ENCODE assay signal across 9 cellular contexts in the genomic region with DNA sequence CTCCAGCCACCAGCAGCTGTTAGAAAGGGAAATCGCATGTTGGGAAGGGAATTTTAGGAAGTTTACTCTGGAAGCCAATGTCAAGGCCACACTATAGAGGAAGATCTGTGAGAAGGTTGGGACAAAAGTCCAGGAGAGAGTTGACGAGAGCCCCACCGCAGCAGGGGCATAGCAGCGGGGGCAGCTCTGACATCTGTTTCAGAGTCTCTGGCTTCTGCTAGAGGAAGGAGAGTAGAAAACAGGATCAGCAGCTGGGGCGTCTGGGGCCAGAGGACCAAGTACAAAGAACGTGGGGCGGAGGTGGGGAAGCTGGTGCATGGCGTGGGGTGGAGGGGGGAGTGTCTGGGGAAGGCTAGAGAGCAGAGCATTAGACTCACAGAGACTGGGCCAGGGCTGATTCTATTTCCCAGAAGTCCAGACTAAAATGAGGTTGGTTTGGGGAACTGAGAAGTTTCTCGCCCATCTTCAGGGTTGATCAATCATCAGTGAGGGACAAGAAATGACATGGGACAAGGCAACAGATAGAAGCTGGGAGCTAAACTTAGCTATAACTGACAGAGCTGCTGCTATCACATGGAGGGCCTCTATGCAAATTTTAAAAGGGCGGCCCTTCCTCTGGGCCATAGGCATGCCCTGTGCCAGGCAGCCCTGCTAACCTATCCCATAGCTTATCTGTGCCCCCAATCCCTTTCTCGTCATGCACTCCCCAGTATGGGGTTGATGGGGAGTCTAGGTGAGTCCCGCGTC. TPM values are rescaled to one million over a fixed set of nuclear protein-coding genes. Genes with fewer than 3 reads are reported as not detected.
DNase-seq lines count a peak whose midpoint lies in the region; ATAC-seq, FAIRE-seq and TF ChIP-seq lines count a peak whose summit lies in the region.
"Had no signal": no experiment of that assay in that cellular context is flagged by ENCODE, and none has a peak within 500 bp of the region (broad histone marks: within the 10 kb centered on the region; RNA-seq: fewer than 3 reads in every experiment).

No MANE protein-coding gene starts in this region.

- peak overlapping the region; percentile 97 for H3K4me3 Mint-ChIP-seq in T-helper 2 cell treated with Interferon-gamma antibody and Interleukin-4, amounts not matched to agents 5 μg/mL and 100 μg/mL, for 36 hours
- H3K4me3 Mint-ChIP-seq in GM23338 (peak overlapping the region; percentile 95), neural crest cell (peak overlapping the region; percentile 99)

- peak overlapping the region; percentile 97 for H3K4me2 ChIP-seq in GM23338

- H3K27ac Mint-ChIP-seq in T-helper 2 cell treated with Interferon-gamma antibody and Interleukin-4, amounts not matched to agents 5 μg/mL and 100 μg/mL, for 36 hours: peak overlapping the region; percentile 78
- H3K27ac Mint-ChIP-seq in GM23338: peak overlapping the region; percentile 96
- no peak overlapping the region for H3K27ac Mint-ChIP-seq in neural crest cell (ENCODE audit: unreplicated experiment)

- H3F3A ChIP-seq in GM23338 (replicated peaks; ENCODE audit: low read depth): peaks cover 20% of the 10 kb centered on the region

- H3K36me3 Mint-ChIP-seq in T-helper 2 cell treated with Interferon-gamma antibody and Interleukin-4, amounts not matched to agents 5 μg/mL and 100 μg/mL, for 36 hours (ENCODE audit: low read depth): peaks cover 15% of the 10 kb centered on the region
- peaks cover 14% of the 10 kb centered on the region; the same call in 2 of the 3 replicates for H3K36me3 Mint-ChIP-seq in GM23338 (ENCODE audit: low read depth)
- no peaks in the 10 kb centered on the region for H3K36me3 Mint-ChIP-seq in neural crest cell (ENCODE audit: low read depth)

- H3K27me3 Mint-ChIP-seq in T-helper 2 cell treated with Interferon-gamma antibody and Interleukin-4, amounts not matched to agents 5 μg/mL and 100 μg/mL, for 36 hours (ENCODE audit: low read depth): no peaks in the 10 kb centered on the region
- H3K27me3 Mint-ChIP-seq in GM23338 (ENCODE audit: insufficient read depth, low read depth, poor library complexity) (peaks cover 14% of the 10 kb centered on the region), neural crest cell (ENCODE audit: low read depth) (no peaks in the 10 kb centered on the region)

- H4K20me1 ChIP-seq in GM23338 (replicated peaks; ENCODE audit: insufficient read depth): no peaks in the 10 kb centered on the region; the same call in 1 of the 2 replicates

- H3K4me3 ChIP-seq in GM23338: peak overlapping the region; percentile 98
- peak overlapping the region; percentile 91 for H3K4me3 ChIP-seq in bronchial epithelial cell (ENCODE audit: low read depth, low read length)

- no peak for TF ChIP-seq CTCF in GM23338 (conservative IDR thresholded peaks at IDR 0.05; ENCODE audit: low read depth in 2 of 2)
- TF ChIP-seq CTCF in bronchial epithelial cell (IDR thresholded peaks at IDR 0.05; ENCODE audit: insufficient read depth, low read length, severe bottlenecking): no peak
- TF ChIP-seq CTCF in neural crest cell (conservative IDR thresholded peaks at IDR 0.05): no peak

- H2AFZ ChIP-seq in GM23338: peak overlapping the region; percentile 95

- H3K4me1 Mint-ChIP-seq in T-helper 2 cell treated with Interferon-gamma antibody and Interleukin-4, amounts not matched to agents 5 μg/mL and 100 μg/mL, for 36 hours (ENCODE audit: low read depth): peaks cover 9% of the 10 kb centered on the region
- H3K4me1 Mint-ChIP-seq in GM23338 (peaks cover 11% of the 10 kb centered on the region), neural crest cell (peaks cover 19% of the 10 kb centered on the region)

- no peak for FAIRE-seq in bronchial epithelial cell (lab: Jason Lieb, UNC)

- DNase-seq in T-helper 2 cell treated with Interferon-gamma antibody and Interleukin-4, amounts not matched to agents 5 μg/mL and 100 μg/mL, for 36 hours (ENCODE audit: low spot score): no peak
- DNase-seq in T-helper 2 cell: no peak
- DNase-seq in GM23338 (ENCODE audit: low spot score): peak; percentile 53
- peak; percentile 98 for DNase-seq in MV-4-11 (lab: John Stamatoyannopoulos, UW)
- no peak for DNase-seq in bronchial epithelial cell (ENCODE audit: low read depth)
- DNase-seq in neural crest cell (ENCODE audit: low read depth, low spot score): no peak
- DNase-seq in AG08395 (ENCODE audit: low spot score): no peak
- DNase-seq in SHP77 treated with DMSO at 0.1 percent for 48 hours (lab: John Stamatoyannopoulos, UW): no peak

- H3K27ac ChIP-seq in GM23338 (ENCODE audit: low read depth): peak overlapping the region; percentile 94

- H3K9me3 Mint-ChIP-seq in T-helper 2 cell treated with Interferon-gamma antibody and Interleukin-4, amounts not matched to agents 5 μg/mL and 100 μg/mL, for 36 hours: no peaks in the 10 kb centered on the region
- H3K9me3 Mint-ChIP-seq in GM23338 (no peaks in the 10 kb centered on the region; the same call in 1 of the 3 replicates), neural crest cell (no peaks in the 10 kb centered on the region)

- H3K36me3 ChIP-seq in GM23338 (ENCODE audit: insufficient read depth): 0 out of 2 replicates have a peak, but pooled peaks cover under 1% of the 10 kb centered on the region
- peaks cover 4% of the 10 kb centered on the region for H3K36me3 ChIP-seq in bronchial epithelial cell (ENCODE audit: control insufficient read depth, insufficient read depth, low read length)

- H3K79me2 ChIP-seq in GM23338 (replicated peaks; ENCODE audit: insufficient read depth): 0 out of 2 replicates have a peak, but pooled peaks cover 4% of the 10 kb centered on the region

- no peaks in the 10 kb centered on the region for H3K9me2 ChIP-seq in GM23338 (ENCODE audit: insufficient read depth)

- peak; percentile 16 for ATAC-seq in GM23338

- peaks cover 10% of the 10 kb centered on the region for H3K4me1 ChIP-seq in GM23338 (ENCODE audit: insufficient read depth)

- H3K27me3 ChIP-seq in GM23338 (ENCODE audit: insufficient read depth): no peaks in the 10 kb centered on the region
- H3K27me3 ChIP-seq in bronchial epithelial cell (ENCODE audit: control insufficient read depth, insufficient read depth, low read length): no peaks in the 10 kb centered on the region

TF ChIP-seq in GM23338, 12 proteins besides CTCF, POLR2A, EP300 and RAD21:
- TF ChIP-seq EZH2 (IDR thresholded peaks at IDR 0.05; ENCODE audit: low read depth, unreplicated experiment) (no peak), ETS1 (IDR thresholded peaks at IDR 0.05) (no peak)

RNA-seq across cellular contexts. Expression of gene RABEP2, which starts 1.2 kb away (rescaled TPM):
- total RNA-seq in GM23338 (2014; rRNA removed; shearing (Covaris generic)): 25.2 and 27.2 TPM in 2 replicates
- 11.8 and 13.0 TPM in 2 replicates for polyA plus RNA-seq in GM23338 (2016; fragmentation: Nextera tagmentation; extraction: Ambion mirVana)
- total RNA-seq in bronchial epithelial cell (20.3 and 30.0 TPM in 2 replicates), neural crest cell (19.9 and 20.2 TPM in 2 replicates)

RNA-seq across cellular contexts. Expression of gene CD19, which starts 7.9 kb away (rescaled TPM):
- total RNA-seq in GM23338 (2014; rRNA removed; shearing (Covaris generic)): 0.83 TPM in 1 of 2 replicates, not detected in the other
- polyA plus RNA-seq in GM23338 (2016; fragmentation: Nextera tagmentation; extraction: Ambion mirVana): 1.9 and 2.3 TPM in 2 replicates
- total RNA-seq in bronchial epithelial cell (not detected in 2 replicates), neural crest cell (not detected in 2 replicates)
- total RNA-seq: Daoy had no signal

RNA-seq across cellular contexts. Expression of gene NFATC2IP, which starts 26.9 kb away (rescaled TPM):
- total RNA-seq in GM23338 (2014; rRNA removed; shearing (Covaris generic)): 64.2 and 65.4 TPM in 2 replicates
- 22.8 and 23.5 TPM in 2 replicates for polyA plus RNA-seq in GM23338 (2016; fragmentation: Nextera tagmentation; extraction: Ambion mirVana)
- total RNA-seq in bronchial epithelial cell: 19.2 and 21.5 TPM in 2 replicates
- 63.9 and 67.3 TPM in 2 replicates for total RNA-seq in neural crest cell

RNA-seq across cellular contexts. Expression of gene ATP2A1, which starts 45.5 kb away (rescaled TPM):
- 0.08 and 0.73 TPM in 2 replicates for total RNA-seq in GM23338 (2014; rRNA removed; shearing (Covaris generic))
- 3.2 and 4.0 TPM in 2 replicates for polyA plus RNA-seq in GM23338 (2016; fragmentation: Nextera tagmentation; extraction: Ambion mirVana)
- total RNA-seq in bronchial epithelial cell: under 0.01 and 0.13 TPM in 2 replicates
- 3.1 and 3.3 TPM in 2 replicates for total RNA-seq in neural crest cell
- total RNA-seq: Daoy had no signal

RNA-seq across cellular contexts. Expression of gene SPNS1, which starts 50.8 kb away (rescaled TPM):
- total RNA-seq in GM23338 (2014; rRNA removed; shearing (Covaris generic)): 30.0 and 48.5 TPM in 2 replicates
- 37.2 and 38.0 TPM in 2 replicates for polyA plus RNA-seq in GM23338 (2016; fragmentation: Nextera tagmentation; extraction: Ambion mirVana)
- total RNA-seq in bronchial epithelial cell (20.8 and 21.4 TPM in 2 replicates), neural crest cell (48.1 and 48.2 TPM in 2 replicates)

Comparison
In these comparisons a context has a peak if more than half of its experiments do, and no peak if none do; other contexts are left out.
1. DNase-seq: peak in GM23338 (single experiment) and MV-4-11 (single experiment); none in T-helper 2 cell treated with Interferon-gamma antibody and Interleukin-4, amounts not matched to agents 5 μg/mL and 100 μg/mL, for 36 hours (single experiment), T-helper 2 cell (0 of 5), bronchial epithelial cell (single experiment), neural crest cell (single experiment), AG08395 (single experiment) and SHP77 treated with DMSO at 0.1 percent for 48 hours (single experiment).
2. Peak in every context shown above with its lines, with median percentiles within 50 percentile points of each other: H3K4me3 Mint-ChIP-seq.